In the genomic region with DNA sequence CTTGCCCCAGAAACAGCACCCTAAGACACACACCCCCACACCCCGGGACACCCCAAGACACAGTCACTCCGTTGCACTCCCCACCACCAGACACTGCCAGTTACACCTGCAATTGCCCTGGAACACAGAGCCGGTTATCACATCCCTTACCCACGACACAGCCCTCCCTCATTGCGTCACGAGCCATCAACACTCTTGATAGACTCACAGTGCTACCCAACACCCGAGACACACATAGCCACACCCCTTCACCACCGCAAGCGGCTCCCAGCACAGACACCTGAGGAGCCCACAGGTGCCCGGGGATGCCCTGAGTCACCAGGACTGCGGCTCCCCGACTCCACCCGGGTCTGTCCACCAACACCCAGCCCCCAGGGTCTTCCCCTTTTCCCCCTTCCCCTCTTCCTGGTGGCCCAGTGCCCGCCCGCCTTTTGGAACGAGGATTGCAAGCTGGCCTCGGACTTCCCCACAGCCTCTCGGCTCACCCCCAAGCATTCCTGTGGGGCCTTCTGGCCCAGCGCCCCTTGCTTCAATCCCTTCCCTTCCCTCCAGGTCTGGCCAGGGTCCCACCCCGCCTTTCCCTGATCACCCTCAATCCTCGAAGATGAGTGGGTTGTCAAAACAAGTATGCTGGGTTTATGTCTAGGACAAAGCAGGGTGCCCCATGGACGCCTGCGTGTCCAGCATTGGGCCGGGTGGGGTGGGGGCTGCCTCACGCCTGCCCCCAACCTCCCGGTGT, we compare ENCODE assay signal across 7 cellular contexts. TPM values are rescaled to one million over a fixed set of nuclear protein-coding genes. Genes with fewer than 3 reads are reported as not detected.
A peak's percentile ranks its signal among the peaks of the same experiment; 100 is the strongest.
DNase-seq lines count a peak whose midpoint lies in the region; ATAC-seq and TF ChIP-seq lines count a peak whose summit lies in the region.

No MANE protein-coding gene starts in this region.

- H3K27ac ChIP-seq in brain microvascular endothelial cell (no peak overlapping the region), mesendoderm (ENCODE audit: low read depth, low read length) (no peak overlapping the region)

- in situ Hi-C loops in brain microvascular endothelial cell (cut with HindIII; ENCODE audit: low pct_ligation_motif_present, low sequenced_read_pairs) = no loop called here

- H3K27me3 ChIP-seq in brain microvascular endothelial cell (replicated peaks) (no peaks in the 10 kb centered on the region), mesendoderm (ENCODE audit: insufficient read depth, low read length, poor library complexity) (no peaks in the 10 kb centered on the region)

- no peak overlapping the region for H4K5ac ChIP-seq in mesendoderm (ENCODE audit: low read length)

- H3K4me3 ChIP-seq in brain microvascular endothelial cell (ENCODE audit: low read depth, low read length) = no peak overlapping the region
- H3K4me3 ChIP-seq in mesendoderm (ENCODE audit: low read length) = no peak overlapping the region

- H3K23ac ChIP-seq in mesendoderm (ENCODE audit: low read length) = no peak overlapping the region

- H3K9ac ChIP-seq in mesendoderm (ENCODE audit: low read length) = no peak overlapping the region

- peaks cover 2% of the 10 kb centered on the region for H3K4me1 ChIP-seq in mesendoderm (ENCODE audit: control insufficient read depth, low read depth, low read length)

- H3K4me2 ChIP-seq in mesendoderm (ENCODE audit: low read length) = no peak overlapping the region

- H3K79me1 ChIP-seq in mesendoderm (ENCODE audit: low read length) = no peaks in the 10 kb centered on the region

- no peak overlapping the region for H4K8ac ChIP-seq in mesendoderm (ENCODE audit: low read depth, low read length)

- no peaks in the 10 kb centered on the region for H3K79me2 ChIP-seq in mesendoderm (ENCODE audit: control insufficient read depth, insufficient read depth, low read length)

- peaks cover 29% of the 10 kb centered on the region for H3K36me3 ChIP-seq in brain microvascular endothelial cell (replicated peaks)
- H3K36me3 ChIP-seq in mesendoderm (ENCODE audit: control insufficient read depth, insufficient read depth, low read length) = no peaks in the 10 kb centered on the region

- no peak overlapping the region for H3K4ac ChIP-seq in mesendoderm (ENCODE audit: low read depth, low read length)

- H2BK5ac ChIP-seq in mesendoderm (ENCODE audit: low read length) = no peak overlapping the region

- no CpG with 5 or more reads among the region's 26 CpGs for WGBS in mesendoderm (ENCODE audit: extremely low coverage, insufficient coverage, low lambda C conversion rate)

- no peak overlapping the region for H2AK5ac ChIP-seq in mesendoderm (ENCODE audit: low read length)

- H2BK120ac ChIP-seq in mesendoderm (ENCODE audit: low read depth, low read length) = no peak overlapping the region

- TF ChIP-seq CTCF in brain microvascular endothelial cell (IDR thresholded peaks at IDR 0.05; ENCODE audit: low read depth, low read length, missing control alignments) = no peak

- H2BK15ac ChIP-seq in mesendoderm (replicated peaks; ENCODE audit: low read depth) = no peak overlapping the region

- H3K56ac ChIP-seq in mesendoderm (ENCODE audit: low read length) = peak overlapping the region; percentile 15

- no peak for ATAC-seq in GM19455 (IDR thresholded peaks at IDR 0.05; ENCODE audit: unreplicated experiment)

- peak; percentile 42 for DNase-seq in GM04504 (ENCODE audit: low read depth)
- DNase-seq in NAMALWA (ENCODE audit: low spot score) = peak; percentile 56
- DNase-seq in brain microvascular endothelial cell = peak; percentile 84
- peak; percentile 64 for DNase-seq in mesendoderm
- DNase-seq in NCI-H1105 (lab: John Stamatoyannopoulos, UW) = no peak
- no peak for DNase-seq in middle frontal gyrus (ENCODE audit: extremely low spot score, low spot score)

- H3K18ac ChIP-seq in mesendoderm (ENCODE audit: low read length) = no peak overlapping the region

RNA-seq across cellular contexts. Expression of gene PTGER1, which starts 1.7 kb away (rescaled TPM):
- 0.11 TPM for polyA plus RNA-seq in mesendoderm (2013, experiment 1 of 2)
- polyA plus RNA-seq in mesendoderm (2013, experiment 2 of 2) = 0.07 TPM

RNA-seq across cellular contexts. Expression of gene GIPC1, which starts 19.1 kb away (rescaled TPM):
- 47.1 TPM for polyA plus RNA-seq in mesendoderm (2013, experiment 1 of 2)
- polyA plus RNA-seq in mesendoderm (2013, experiment 2 of 2) = 46.7 TPM

RNA-seq across cellular contexts. Expression of gene DNAJB1, which starts 41.4 kb away (rescaled TPM):
- 28.6 TPM for polyA plus RNA-seq in mesendoderm (2013, experiment 1 of 2)
- 30.0 TPM for polyA plus RNA-seq in mesendoderm (2013, experiment 2 of 2)

RNA-seq across cellular contexts. Expression of gene PKN1, which starts 43.7 kb away (rescaled TPM):
- 35.9 TPM for polyA plus RNA-seq in mesendoderm (2013, experiment 1 of 2)
- 37.9 TPM for polyA plus RNA-seq in mesendoderm (2013, experiment 2 of 2)

RNA-seq across cellular contexts. Expression of gene TECR, which starts 52.6 kb away (rescaled TPM):
- polyA plus RNA-seq in mesendoderm (2013, experiment 1 of 2) = 154 TPM
- polyA plus RNA-seq in mesendoderm (2013, experiment 2 of 2) = 152 TPM

Comparison
In these comparisons a context has a peak if more than half of its experiments do, and no peak if none do; other contexts are left out.
1. DNase-seq: peak in GM04504 (single experiment), NAMALWA (single experiment), brain microvascular endothelial cell (single experiment) and mesendoderm (single experiment); none in NCI-H1105 (single experiment) and middle frontal gyrus (single experiment).